In the genomic region with DNA sequence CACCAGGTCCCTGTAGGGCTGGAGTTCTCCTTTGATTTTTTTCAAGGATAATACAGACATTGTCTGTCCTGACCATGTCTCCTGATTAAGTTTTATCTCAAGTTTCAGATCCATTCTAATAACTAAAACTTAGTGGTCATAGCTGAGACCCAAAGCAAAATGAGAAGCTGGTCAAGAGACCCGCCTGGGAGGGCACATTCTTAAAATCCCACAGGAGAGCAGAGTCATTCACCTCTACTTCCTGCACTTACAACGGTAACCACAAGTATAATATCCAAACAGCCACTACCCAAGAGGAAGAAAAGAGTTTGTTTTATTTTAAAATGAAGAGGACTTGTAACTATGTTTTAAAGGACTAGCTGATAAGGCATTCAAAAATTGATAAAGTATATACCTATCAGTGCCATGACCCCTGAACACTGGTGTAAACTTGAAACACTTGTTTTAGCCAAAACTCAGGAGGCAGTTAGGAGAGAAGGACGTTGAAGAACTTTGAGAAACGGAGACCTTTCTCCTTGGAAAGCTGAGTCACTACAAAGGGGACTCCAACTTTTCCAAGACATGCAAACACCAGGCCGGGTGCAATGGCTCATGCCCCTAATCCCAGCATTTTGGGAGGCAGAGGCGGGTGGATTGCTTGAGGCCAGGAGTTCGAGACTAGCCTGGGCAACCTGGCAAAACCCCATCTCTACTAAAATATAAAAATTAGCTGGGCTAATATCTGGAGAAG, we compare ENCODE assay signal across 27 cellular contexts.
"Had no signal": no experiment of that assay in that cellular context is flagged by ENCODE, and none has a peak within 500 bp of the region (broad histone marks: within the 10 kb centered on the region; RNA-seq: fewer than 3 reads in every experiment).

No MANE protein-coding gene starts in this region.

- H3K4me3 ChIP-seq: left ventricle myocardium inferior, lung, neural progenitor cell, psoas muscle, right lobe of liver, smooth muscle cell, stomach, testis, thyroid gland, transverse colon, upper lobe of left lung, vagina had no signal

- ATAC-seq: left colon; natural killer cell; psoas muscle; right lobe of liver; stimulated activated memory B cell treated with anti-CD40 and anti-IgM and Interleukin-4, amounts not matched to agents 10 μg/mL and 1 μg/mL and 100 μg/mL, for 72 hours had no signal

- DNase-seq: hypothalamus; immature natural killer cell; kidney; left colon; left ventricle myocardium inferior; mesendoderm; naive B cell; natural killer cell; nephron progenitor cell; occipital lobe; psoas muscle; right lobe of liver; stimulated activated CD4-positive, alpha-beta T cell treated with anti-CD3 and anti-CD28 coated beads, Interleukin-1b, Interleukin-23, amount 100 ng/mL, for 48 hours; stimulated activated CD4-positive, alpha-beta T cell treated with anti-CD3 and anti-CD28 coated beads, Interleukin-2, amount 100 ng/mL, for 48 hours; stimulated activated CD4-positive, alpha-beta T cell treated with anti-CD3 and anti-CD28 coated beads, Interleukin-4, amount 100 ng/mL, for 4 hours; stimulated activated CD8-positive, alpha-beta memory T cell treated with anti-CD3 and anti-CD28 coated beads, Interleukin-4, amount 100 ng/mL, for 48 hours; stimulated activated naive CD4-positive, alpha-beta T cell treated with Interleukin-2 at 50 U/mL for 16 hours; stomach; testis; thyroid gland; transverse colon; upper lobe of left lung had no signal
